Comparison of ENCODE assay signal across 22 cellular contexts in the genomic region with DNA sequence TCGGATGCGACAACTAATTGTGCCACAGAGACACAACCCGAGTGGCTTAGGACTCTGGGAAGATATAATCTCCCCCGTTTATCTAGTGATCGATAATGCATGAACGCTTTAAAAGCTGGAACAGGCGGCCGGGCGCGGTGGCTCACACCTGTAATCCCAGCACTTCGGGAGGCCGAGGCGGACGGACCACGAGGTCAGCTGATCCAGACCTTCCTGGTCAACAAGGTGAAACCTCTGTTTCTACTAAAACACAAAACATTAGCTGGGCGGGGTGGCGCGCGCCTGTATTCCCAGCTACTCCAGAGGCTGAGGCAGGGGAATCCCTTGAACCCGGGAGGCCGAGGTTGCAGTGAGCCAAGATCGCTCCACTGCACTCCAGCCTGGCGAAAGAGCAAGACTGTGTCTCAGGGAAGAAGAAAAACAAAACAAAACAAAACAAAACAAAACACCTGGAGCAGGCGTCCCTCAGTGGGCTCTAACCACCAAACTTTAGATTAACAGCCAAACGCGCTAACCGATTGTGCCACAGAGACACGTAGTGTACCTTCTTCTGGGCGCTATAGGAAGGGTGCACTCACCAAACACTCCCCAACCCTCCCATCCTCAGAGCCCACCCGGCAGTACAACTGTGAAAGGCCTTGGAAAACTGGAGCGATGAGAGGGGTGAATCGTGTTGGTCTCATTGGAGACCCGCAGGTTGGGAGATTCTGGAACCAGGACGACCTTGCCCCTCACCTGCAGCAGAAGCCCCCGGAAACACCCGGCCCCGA. TPM values are rescaled to one million over a fixed set of nuclear protein-coding genes. Genes with fewer than 3 reads are reported as not detected.
"Had no signal": no experiment of that assay in that cellular context is flagged by ENCODE, and none has a peak within 500 bp of the region (broad histone marks: within the 10 kb centered on the region; RNA-seq: fewer than 3 reads in every experiment).

No MANE protein-coding gene starts in this region.

RNA-seq across cellular contexts. Expression of gene PPIAL4F, which starts 53.3 kb away (rescaled TPM):
- total RNA-seq: kidney, left colon, left lung, liver, lower lobe of right lung, mammary epithelial cell, mucosa of gallbladder, natural killer cell, occipital lobe, osteocyte, posterior vena cava, psoas muscle, right lobe of liver, skeletal muscle tissue, smooth muscle cell, stomach, testis, thyroid gland, transverse colon, urinary bladder, vagina had no signal
- polyA plus RNA-seq: immature natural killer cell, liver, mammary epithelial cell, psoas muscle, smooth muscle cell, stomach, urinary bladder had no signal
